Comparison of ENCODE assay signal across 15 cellular contexts in the genomic region with DNA sequence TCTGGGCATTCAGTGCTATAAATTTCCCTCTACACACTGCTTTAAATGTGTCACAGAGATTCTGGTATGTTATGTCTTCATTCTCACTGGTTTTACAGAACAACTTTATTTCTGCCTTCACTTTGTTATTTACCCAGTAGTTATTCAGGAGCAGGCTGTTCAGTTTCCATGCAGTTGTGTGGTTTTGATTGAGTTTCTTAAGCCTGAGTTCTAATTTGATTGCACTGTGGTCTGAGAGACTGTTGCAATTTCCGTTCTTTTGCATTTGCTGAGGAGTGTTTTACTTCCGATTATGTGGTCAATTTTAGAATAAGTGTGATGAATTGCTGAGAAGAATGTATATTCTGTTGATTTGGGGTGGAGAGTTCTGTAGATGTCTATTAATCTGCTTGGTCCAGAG. TPM values are rescaled to one million over a fixed set of nuclear protein-coding genes. Genes with fewer than 3 reads are reported as not detected.
"Had no signal": no experiment of that assay in that cellular context is flagged by ENCODE, and none has a peak within 500 bp of the region (broad histone marks: within the 10 kb centered on the region; RNA-seq: fewer than 3 reads in every experiment).

No MANE protein-coding gene starts in this region.

RNA-seq across cellular contexts. Expression of a gene that starts 50.1 kb away (rescaled TPM):
- total RNA-seq: activated CD4-positive, alpha-beta T cell treated with anti-CD3 and anti-CD28 coated beads for 36 hours; activated CD4-positive, alpha-beta T cell treated with anti-CD3 and anti-CD28 coated beads, Interleukin-2, amount 10 ng/mL, durations not matched to agents 7 days and 5 days; activated CD8-positive, alpha-beta T cell treated with anti-CD3 and anti-CD28 coated beads, Interleukin-2, amount 10 ng/mL, durations not matched to agents 7 days and 5 days; activated naive CD8-positive, alpha-beta T cell treated with anti-CD3 and anti-CD28 coated beads, Interleukin-2, amount 10 ng/mL, durations not matched to agents 7 days and 5 days; activated T-helper 2 cell treated with anti-CD3 and anti-CD28 coated beads, Interferon-gamma antibody, Interleukin-2, Interleukin-4, amounts not matched to agents 10 μg/mL and 5 μg/mL and 100 μg/mL, durations not matched to agents 14 hours and 24 hours and 36 hours; ascending aorta; cardiac muscle cell; chondrocyte; colonic mucosa; MCF 10A; NCI-H460; OCI-LY7; PC-9; Right ventricle myocardium inferior; WTC11 had no signal
- polyA plus RNA-seq: cardiac muscle cell had no signal
